14 cellular contexts compared by ENCODE assay signal in the genomic region with DNA sequence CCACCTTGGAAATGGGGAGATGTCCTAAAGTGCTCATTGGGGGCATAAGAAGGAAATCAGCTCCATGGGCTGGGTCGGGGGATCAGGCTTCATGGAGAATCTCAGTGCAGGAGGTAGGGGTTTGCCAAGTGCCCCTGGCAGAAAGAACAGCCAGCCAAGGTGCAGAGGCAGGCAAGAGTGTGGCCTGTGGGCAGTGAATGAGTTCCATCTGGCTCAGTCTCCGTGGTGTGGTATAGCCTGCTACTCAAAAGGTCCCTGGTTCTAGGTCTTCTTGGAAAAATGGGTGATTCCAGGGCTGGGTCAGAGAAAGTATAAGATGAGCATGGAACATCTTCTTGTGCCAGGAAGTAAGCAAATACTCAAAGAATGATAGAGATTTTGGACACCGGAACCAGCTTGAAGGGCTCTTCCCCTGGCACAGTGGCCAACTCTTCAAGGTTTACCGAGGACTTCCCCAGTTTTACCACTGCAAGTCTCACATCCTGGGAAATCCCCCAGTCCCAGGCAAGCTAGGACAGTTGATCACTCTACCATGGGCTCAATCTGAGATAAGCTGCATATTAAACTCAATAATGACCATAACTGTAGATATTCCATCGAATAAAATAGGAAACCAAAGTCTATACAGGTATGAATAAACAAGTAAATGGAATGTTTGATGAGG. TPM values are rescaled to one million over a fixed set of nuclear protein-coding genes. Genes with fewer than 3 reads are reported as not detected.
A peak's percentile ranks its signal among the peaks of the same experiment; 100 is the strongest.
DNase-seq lines count a peak whose midpoint lies in the region; ATAC-seq and TF ChIP-seq lines count a peak whose summit lies in the region.
"Had no signal": no experiment of that assay in that cellular context is flagged by ENCODE, and none has a peak within 500 bp of the region (broad histone marks: within the 10 kb centered on the region; RNA-seq: fewer than 3 reads in every experiment).

No MANE protein-coding gene starts in this region.

- peak; percentile 85 for ATAC-seq in activated naive CD8-positive, alpha-beta T cell treated with anti-CD3 and anti-CD28 coated beads, Interleukin-2, amount 50 U/mL, for 24 hours
- peak; percentile 58 for ATAC-seq in HG02588 (IDR thresholded peaks at IDR 0.05; ENCODE audit: unreplicated experiment)
- peak; percentile 98 for ATAC-seq in activated T-helper 17 cell treated with anti-CD3 and anti-CD28 coated beads, Interleukin-2, amount 50 U/mL, for 72 hours (replicated peaks)
- no peak for ATAC-seq in HG02870 (IDR thresholded peaks at IDR 0.05; ENCODE audit: unreplicated experiment)
- ATAC-seq: body of pancreas, foreskin keratinocyte had no signal

- H3K4me3 Mint-ChIP-seq in activated naive CD8-positive, alpha-beta T cell treated with anti-CD3 and anti-CD28 coated beads, Interleukin-2, amount 50 U/mL, for 24 hours, result no peak overlapping the region
- H3K4me3 Mint-ChIP-seq in activated naive CD8-positive, alpha-beta T cell treated with anti-CD3 and anti-CD28 coated beads for 36 hours, result no peak overlapping the region
- peak overlapping the region; percentile 42 for H3K4me3 Mint-ChIP-seq in activated T-helper 17 cell treated with anti-CD3 and anti-CD28 coated beads, Interleukin-2, amount 50 U/mL, for 72 hours
- no peak overlapping the region for H3K4me3 Mint-ChIP-seq in type B pancreatic cell

- no peaks in the 10 kb centered on the region for H3K9me3 Mint-ChIP-seq in activated naive CD8-positive, alpha-beta T cell treated with anti-CD3 and anti-CD28 coated beads, Interleukin-2, amount 50 U/mL, for 24 hours
- H3K9me3 Mint-ChIP-seq in activated naive CD8-positive, alpha-beta T cell treated with anti-CD3 and anti-CD28 coated beads for 36 hours, result no peaks in the 10 kb centered on the region
- H3K9me3 Mint-ChIP-seq in activated T-helper 17 cell treated with anti-CD3 and anti-CD28 coated beads, Interleukin-2, amount 50 U/mL, for 72 hours, result no peaks in the 10 kb centered on the region
- H3K9me3 Mint-ChIP-seq in type B pancreatic cell, result no peaks in the 10 kb centered on the region

- no peak for TF ChIP-seq CTCF in type B pancreatic cell (conservative IDR thresholded peaks at IDR 0.05)

- no peaks in the 10 kb centered on the region for H3K27me3 Mint-ChIP-seq in activated naive CD8-positive, alpha-beta T cell treated with anti-CD3 and anti-CD28 coated beads, Interleukin-2, amount 50 U/mL, for 24 hours
- H3K27me3 Mint-ChIP-seq in activated naive CD8-positive, alpha-beta T cell treated with anti-CD3 and anti-CD28 coated beads for 36 hours, result no peaks in the 10 kb centered on the region
- no peaks in the 10 kb centered on the region for H3K27me3 Mint-ChIP-seq in activated T-helper 17 cell treated with anti-CD3 and anti-CD28 coated beads, Interleukin-2, amount 50 U/mL, for 72 hours
- no peaks in the 10 kb centered on the region for H3K27me3 Mint-ChIP-seq in type B pancreatic cell

- peaks cover 26% of the 10 kb centered on the region for H3K4me1 Mint-ChIP-seq in activated naive CD8-positive, alpha-beta T cell treated with anti-CD3 and anti-CD28 coated beads, Interleukin-2, amount 50 U/mL, for 24 hours
- H3K4me1 Mint-ChIP-seq in activated naive CD8-positive, alpha-beta T cell treated with anti-CD3 and anti-CD28 coated beads for 36 hours, result peaks cover 19% of the 10 kb centered on the region
- peaks cover 22% of the 10 kb centered on the region for H3K4me1 Mint-ChIP-seq in activated T-helper 17 cell treated with anti-CD3 and anti-CD28 coated beads, Interleukin-2, amount 50 U/mL, for 72 hours
- H3K4me1 Mint-ChIP-seq in type B pancreatic cell (ENCODE audit: unreplicated experiment), result peaks cover 45% of the 10 kb centered on the region

- H3K27ac Mint-ChIP-seq in activated naive CD8-positive, alpha-beta T cell treated with anti-CD3 and anti-CD28 coated beads, Interleukin-2, amount 50 U/mL, for 24 hours, result peak overlapping the region; percentile 50
- no peak overlapping the region for H3K27ac Mint-ChIP-seq in activated naive CD8-positive, alpha-beta T cell treated with anti-CD3 and anti-CD28 coated beads for 36 hours
- H3K27ac Mint-ChIP-seq in activated T-helper 17 cell treated with anti-CD3 and anti-CD28 coated beads, Interleukin-2, amount 50 U/mL, for 72 hours, result peak overlapping the region; percentile 48
- H3K27ac Mint-ChIP-seq in type B pancreatic cell, result peak overlapping the region; percentile 52

- DNase-seq in activated naive CD8-positive, alpha-beta T cell treated with anti-CD3 and anti-CD28 coated beads, Interleukin-2, amount 50 U/mL, for 24 hours, result no peak
- DNase-seq in activated naive CD8-positive, alpha-beta T cell treated with anti-CD3 and anti-CD28 coated beads for 36 hours, result no peak
- DNase-seq in type B pancreatic cell (ENCODE audit: extremely low spot score, unreplicated experiment) (no peak), hepatic stellate cell (ENCODE audit: low spot score) (no peak), NCI-H748 treated with DMSO at 0.1 percent for 48 hours (lab: John Stamatoyannopoulos, UW) (no peak)
- DNase-seq: body of pancreas; DND-41; foreskin keratinocyte; NCI-H1694; SHP77; stimulated activated CD4-positive, alpha-beta T cell treated with anti-CD3 and anti-CD28 coated beads, Interleukin-1b, Interleukin-23, amount 100 ng/mL, for 48 hours had no signal

- H3K36me3 Mint-ChIP-seq in activated naive CD8-positive, alpha-beta T cell treated with anti-CD3 and anti-CD28 coated beads, Interleukin-2, amount 50 U/mL, for 24 hours (ENCODE audit: low read depth), result no peaks in the 10 kb centered on the region
- H3K36me3 Mint-ChIP-seq in activated naive CD8-positive, alpha-beta T cell treated with anti-CD3 and anti-CD28 coated beads for 36 hours, result no peaks in the 10 kb centered on the region
- H3K36me3 Mint-ChIP-seq in activated T-helper 17 cell treated with anti-CD3 and anti-CD28 coated beads, Interleukin-2, amount 50 U/mL, for 72 hours (ENCODE audit: low read depth), result no peaks in the 10 kb centered on the region
- H3K36me3 Mint-ChIP-seq in type B pancreatic cell, result peaks cover 19% of the 10 kb centered on the region

RNA-seq across cellular contexts. Expression of a gene that starts 10.6 kb away (rescaled TPM):
- total RNA-seq in activated naive CD8-positive, alpha-beta T cell treated with anti-CD3 and anti-CD28 coated beads for 36 hours, result 10 to 100 TPM; 49.3 to 52.3 TPM
- 100 to 1,000 TPM in 1 of 2 donors, 10 to 100 TPM in 1; 98.0 to 216 TPM for total RNA-seq in activated T-helper 17 cell treated with anti-CD3 and anti-CD28 coated beads, Interleukin-2, amount 50 U/mL, for 72 hours
- 80.5 and 149 TPM in 2 replicates for total RNA-seq in type B pancreatic cell (ENCODE audit: low replicate concordance)

RNA-seq across cellular contexts. Expression of a gene that starts 31.1 kb away (rescaled TPM):
- 1 to 10 TPM; 6.2 to 6.4 TPM for total RNA-seq in activated naive CD8-positive, alpha-beta T cell treated with anti-CD3 and anti-CD28 coated beads for 36 hours
- 10 to 100 TPM in 1 of 2 donors, 1 to 10 TPM in 1; 7.7 to 16.4 TPM for total RNA-seq in activated T-helper 17 cell treated with anti-CD3 and anti-CD28 coated beads, Interleukin-2, amount 50 U/mL, for 72 hours
- total RNA-seq in type B pancreatic cell (ENCODE audit: low replicate concordance), result 170 and 313 TPM in 2 replicates

RNA-seq across cellular contexts. Expression of a gene that starts 51.4 kb away (rescaled TPM):
- 10 to 100 TPM; 41.2 to 45.7 TPM for total RNA-seq in activated naive CD8-positive, alpha-beta T cell treated with anti-CD3 and anti-CD28 coated beads for 36 hours
- total RNA-seq in activated T-helper 17 cell treated with anti-CD3 and anti-CD28 coated beads, Interleukin-2, amount 50 U/mL, for 72 hours, result 100 to 1,000 TPM in 1 of 2 donors, 10 to 100 TPM in 1; 85.3 to 127 TPM
- total RNA-seq in type B pancreatic cell (ENCODE audit: low replicate concordance), result 26.3 and 29.5 TPM in 2 replicates
